ENCODE assay signal across 10 cellular contexts in the genomic region with DNA sequence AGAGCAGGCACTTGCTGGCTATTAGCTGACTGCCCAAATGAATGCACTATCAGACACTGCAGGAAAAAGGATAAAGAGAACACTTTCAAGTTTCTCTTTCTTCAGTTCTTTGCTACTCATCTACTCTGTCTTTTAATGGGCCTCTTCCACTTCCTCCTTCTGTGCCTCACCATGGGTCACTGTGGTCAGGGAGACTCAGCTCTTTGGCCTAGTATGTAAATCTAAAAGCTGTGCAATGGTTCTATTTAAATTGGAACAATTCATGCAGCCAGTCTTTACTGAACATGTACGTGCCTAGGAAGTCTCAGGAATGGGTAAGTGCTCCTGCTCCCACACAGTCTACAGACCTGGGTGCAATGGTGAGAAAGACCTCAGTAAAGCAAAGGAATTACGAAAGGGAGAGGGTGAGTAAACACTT.
DNase-seq lines count a peak whose midpoint lies in the region; ATAC-seq and TF ChIP-seq lines count a peak whose summit lies in the region.
"Had no signal": no experiment of that assay in that cellular context is flagged by ENCODE, and none has a peak within 500 bp of the region (broad histone marks: within the 10 kb centered on the region; RNA-seq: fewer than 3 reads in every experiment).

No MANE protein-coding gene starts in this region.

- no peaks in the 10 kb centered on the region for H3K4me1 Mint-ChIP-seq in endothelial cell (ENCODE audit: unreplicated experiment)

- H3K4me1 ChIP-seq in Karpas-422 (ENCODE audit: low read length) (peaks cover 55% of the 10 kb centered on the region), mucosa of descending colon (ENCODE audit: low read depth) (peaks cover 25% of the 10 kb centered on the region)
- H3K4me1 ChIP-seq: parathyroid adenoma had no signal

- no peak overlapping the region for H2AFZ ChIP-seq in Karpas-422 (ENCODE audit: low read length)
- H2AFZ ChIP-seq: parathyroid adenoma had no signal

- ATAC-seq in GM18858 (IDR thresholded peaks at IDR 0.05; ENCODE audit: unreplicated experiment) (peak; percentile 42), HG02571 (IDR thresholded peaks at IDR 0.05; ENCODE audit: unreplicated experiment) (peak; percentile 41), mucosa of descending colon (peak; percentile 72), GM21528 (IDR thresholded peaks at IDR 0.05; ENCODE audit: low FRiP score, unreplicated experiment) (no peak)

- H3K9me2 ChIP-seq in Karpas-422 (replicated peaks; ENCODE audit: insufficient read depth, low read length), result no peaks in the 10 kb centered on the region

- peak overlapping the region; percentile 24 for H3K9ac ChIP-seq in Karpas-422 (ENCODE audit: low read length)
- H3K9ac ChIP-seq: parathyroid adenoma had no signal

- DNase-seq in Karpas-422 (peak; percentile 74), mucosa of descending colon (peak in 1 of 3 donors; percentile 32), globus pallidus (ENCODE audit: low spot score) (no peak), endothelial cell (ENCODE audit: low spot score) (no peak), HuH-7.5 (ENCODE audit: low spot score) (no peak)
- DNase-seq: activated naive CD4-positive, alpha-beta T cell treated with anti-CD3 and anti-CD28 coated beads, Interleukin-2, amount 50 U/mL, for 16 hours had no signal

- H3K4me3 Mint-ChIP-seq in endothelial cell (ENCODE audit: unreplicated experiment), result no peak overlapping the region

- H3K4me2 ChIP-seq in Karpas-422 (ENCODE audit: low read depth, low read length, poor library complexity, severe bottlenecking), result peak overlapping the region; percentile 66

- H3K9me3 Mint-ChIP-seq in endothelial cell (ENCODE audit: unreplicated experiment), result no peaks in the 10 kb centered on the region

- peaks cover 4% of the 10 kb centered on the region for H3K36me3 Mint-ChIP-seq in endothelial cell (ENCODE audit: low read depth, unreplicated experiment)

- H3K36me3 ChIP-seq in Karpas-422 (ENCODE audit: insufficient read depth, low read length) (no peaks in the 10 kb centered on the region), mucosa of descending colon (ENCODE audit: low read depth) (no peaks in the 10 kb centered on the region)

- H3K27ac ChIP-seq in Karpas-422 (ENCODE audit: low read length), result peak overlapping the region; percentile 63
- H3K27ac ChIP-seq: parathyroid adenoma had no signal

- no peak for TF ChIP-seq CTCF in mucosa of descending colon (IDR thresholded peaks at IDR 0.05)
- no peak for TF ChIP-seq CTCF in endothelial cell (IDR thresholded peaks at IDR 0.05; ENCODE audit: unreplicated experiment)

- no peaks in the 10 kb centered on the region for H4K20me1 ChIP-seq in Karpas-422 (ENCODE audit: insufficient read depth, low read depth, low read length)

- H3K9me3 ChIP-seq in Karpas-422 (ENCODE audit: low read length) (no peaks in the 10 kb centered on the region), mucosa of descending colon (no peaks in the 10 kb centered on the region)

- H3K27me3 Mint-ChIP-seq in endothelial cell (ENCODE audit: unreplicated experiment), result peaks cover 3% of the 10 kb centered on the region

- H3K4me3 ChIP-seq in Karpas-422 (ENCODE audit: low read length), result peak overlapping the region; percentile 56
- no peak overlapping the region for H3K4me3 ChIP-seq in mucosa of descending colon

- H3K27me3 ChIP-seq in Karpas-422 (ENCODE audit: low read length), result no peaks in the 10 kb centered on the region

- H3K27ac Mint-ChIP-seq in endothelial cell (ENCODE audit: unreplicated experiment), result no peak overlapping the region

- no peaks in the 10 kb centered on the region for H3K79me2 ChIP-seq in Karpas-422 (ENCODE audit: low read length)
- H3K79me2 ChIP-seq: parathyroid adenoma had no signal

- intact Hi-C loops in mucosa of descending colon (cut with DNase I, micrococcal nuclease), result no loop called here
